In genomic region chr2:139067072-139067471, GRCh38 we compare ENCODE assay signal across 25 cellular contexts.
"Had no signal": no experiment of that assay in that cellular context is flagged by ENCODE, and none has a peak within 500 bp of the region (broad histone marks: within the 10 kb centered on the region; RNA-seq: fewer than 3 reads in every experiment).

No MANE protein-coding gene starts in this region.

- H3K27ac ChIP-seq: RWPE1 had no signal

- H3K27me3 Mint-ChIP-seq: T-cell had no signal

- H3K9me3 ChIP-seq: SK-N-SH had no signal

- H3K4me3 Mint-ChIP-seq: T-cell; T-helper 1 cell treated with Interleukin-12 subunit alpha and Interleukin-12 subunit beta and Interleukin-4 antibody, amounts not matched to agents 30 μg/mL and 1 μg/mL, for 36 hours had no signal

- H3K4me2 ChIP-seq: SK-N-SH had no signal

- H3K4me1 Mint-ChIP-seq: T-cell had no signal

- ATAC-seq: HepG2, Panc1, T-cell had no signal

- DNase-seq: IMR-90, Karpas-422, KG1, MV-4-11, NCI-H1048, NCI-H1105, NCI-H1417, NCI-H1436 treated with DMSO at 0.1 percent for 48 hours, NCI-H1694, NCI-H1930, NCI-H2081, NCI-H2107, NCI-H2227 treated with DMSO at 0.1 percent for 48 hours, NCI-H524, NCI-H526 treated with DMSO at 0.1 percent for 48 hours, NCI-H748 treated with DMSO at 0.1 percent for 48 hours, PC-3, SHP77, SK-N-SH, SW 1271, T-cell had no signal

- H3K36me3 Mint-ChIP-seq: T-cell had no signal

- H3K27ac Mint-ChIP-seq: T-cell; T-helper 1 cell treated with Interleukin-12 subunit alpha and Interleukin-12 subunit beta and Interleukin-4 antibody, amounts not matched to agents 30 μg/mL and 1 μg/mL, for 36 hours had no signal
